In the genomic region with DNA sequence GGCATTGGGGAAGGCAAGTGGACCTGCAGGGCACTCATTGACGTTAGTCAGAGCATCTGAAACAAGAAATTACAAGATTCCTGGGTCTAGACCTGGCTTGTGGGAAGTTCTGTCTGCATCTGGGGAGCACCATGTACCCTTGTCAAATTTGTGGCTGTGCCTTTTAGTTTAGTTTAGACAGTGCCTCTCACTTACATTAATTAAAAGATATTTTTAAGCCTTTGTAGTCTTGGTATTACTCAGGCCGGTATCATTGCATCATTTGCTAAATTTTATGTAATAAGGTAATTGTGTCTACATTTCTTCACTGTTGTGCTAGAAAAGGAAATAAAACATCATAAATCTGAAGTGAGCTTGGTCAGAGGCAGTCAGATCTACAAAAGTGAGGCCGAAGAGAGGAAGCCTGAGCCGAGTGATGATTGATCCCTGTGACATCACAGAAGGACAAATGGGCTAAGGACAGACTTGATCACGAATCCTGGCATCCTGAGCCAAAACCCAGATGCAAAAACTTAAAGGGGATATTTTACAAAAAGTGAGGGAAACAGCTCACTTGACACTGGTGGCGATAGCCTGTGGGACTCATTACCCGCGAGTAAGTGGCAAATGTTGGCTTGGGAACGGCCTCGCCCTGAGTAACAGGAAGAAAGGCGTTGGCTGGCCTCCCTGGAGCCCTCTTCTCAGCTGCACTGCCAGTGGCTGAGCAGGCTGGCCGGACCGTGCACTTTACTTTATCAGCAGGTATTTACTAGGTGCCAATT, we compare ENCODE assay signal across 9 cellular contexts.
DNase-seq lines count a peak whose midpoint lies in the region; ATAC-seq, FAIRE-seq and TF ChIP-seq lines count a peak whose summit lies in the region.
"Had no signal": no experiment of that assay in that cellular context is flagged by ENCODE, and none has a peak within 500 bp of the region (broad histone marks: within the 10 kb centered on the region; RNA-seq: fewer than 3 reads in every experiment).

No MANE protein-coding gene starts in this region.

- H3K9me3 ChIP-seq in hepatocyte (ENCODE audit: low read depth) (no peaks in the 10 kb centered on the region), small intestine (ENCODE audit: control insufficient read depth, low read depth) (no peaks in the 10 kb centered on the region)

- H3K4me1 ChIP-seq in GM23338 (ENCODE audit: insufficient read depth) = peaks cover 52% of the 10 kb centered on the region
- peaks cover 12% of the 10 kb centered on the region for H3K4me1 ChIP-seq in hepatocyte (ENCODE audit: insufficient read depth)
- peaks cover 7 to 13% of the 10 kb centered on the region in 2 donors for H3K4me1 ChIP-seq in small intestine (ENCODE audit: control insufficient read depth in 2 of 2, insufficient read depth in 1 of 2, low read depth in 1 of 2, low read length in 1 of 2)

- H3K27me3 ChIP-seq in GM23338 (ENCODE audit: insufficient read depth) = no peaks in the 10 kb centered on the region
- no peaks in the 10 kb centered on the region for H3K27me3 ChIP-seq in hepatocyte
- no peaks in the 10 kb centered on the region for H3K27me3 ChIP-seq in small intestine (ENCODE audit: control insufficient read depth in 2 of 2, insufficient read depth in 2 of 2, low read length in 2 of 2)

- ATAC-seq in GM23338 = no peak

- peaks cover 59% of the 10 kb centered on the region for H3K4me1 Mint-ChIP-seq in GM23338

- H3K4me2 ChIP-seq in GM23338 (no peak overlapping the region), hepatocyte (no peak overlapping the region)

- peaks cover 10% of the 10 kb centered on the region; the same call in 1 of the 2 replicates for H3F3A ChIP-seq in GM23338 (replicated peaks; ENCODE audit: low read depth)

- H3K36me3 ChIP-seq in GM23338 (ENCODE audit: insufficient read depth) = no peaks in the 10 kb centered on the region
- H3K36me3 ChIP-seq in hepatocyte (replicated peaks; ENCODE audit: insufficient read depth, low read depth) = no peaks in the 10 kb centered on the region
- no peaks in the 10 kb centered on the region for H3K36me3 ChIP-seq in small intestine (ENCODE audit: control insufficient read depth in 2 of 2, insufficient read depth in 2 of 2, low read length in 2 of 2)

- H2AFZ ChIP-seq in GM23338 (no peak overlapping the region), hepatocyte (no peak overlapping the region)

- TF ChIP-seq CTCF in GM23338 (conservative IDR thresholded peaks at IDR 0.05; ENCODE audit: low read depth in 2 of 2) (no peak), VCaP (conservative IDR thresholded peaks at IDR 0.05) (no peak), hepatocyte (IDR thresholded peaks at IDR 0.05; ENCODE audit: poor library complexity) (no peak), GM10266 (IDR thresholded peaks at IDR 0.05; ENCODE audit: control insufficient read depth, insufficient read depth, low read depth, missing control alignments) (no peak)

- FAIRE-seq in small intestine (lab: Jason Lieb, UNC) = no peak

- H3K79me2 ChIP-seq in GM23338 (replicated peaks; ENCODE audit: insufficient read depth) = no peaks in the 10 kb centered on the region; the same call in 1 of the 2 replicates
- peaks cover 49% of the 10 kb centered on the region for H3K79me2 ChIP-seq in hepatocyte

- H3K27ac Mint-ChIP-seq in GM23338 = peak overlapping the region; percentile 31

- H3K4me3 Mint-ChIP-seq in GM23338 = no peak overlapping the region; the same call in 2 of the 3 replicates

- H3K4me3 ChIP-seq in GM23338 (no peak overlapping the region), hepatocyte (no peak overlapping the region), small intestine (ENCODE audit: low read depth in 1 of 2, low read length in 2 of 2) (no peak overlapping the region)

- no peaks in the 10 kb centered on the region for H3K9me3 Mint-ChIP-seq in GM23338

- H4K20me1 ChIP-seq in GM23338 (replicated peaks; ENCODE audit: insufficient read depth) (no peaks in the 10 kb centered on the region), hepatocyte (ENCODE audit: insufficient read depth, poor library complexity, severe bottlenecking) (no peaks in the 10 kb centered on the region)

- DNase-seq in GM23338 (ENCODE audit: low spot score) = no peak
- no peak for DNase-seq in hepatocyte (ENCODE audit: low spot score)
- peak; percentile 93 for DNase-seq in small intestine
- no peak for DNase-seq in NCI-H1930 (lab: John Stamatoyannopoulos, UW)
- DNase-seq in GM10266 (ENCODE audit: extremely low spot score) = no peak
- DNase-seq in NCI-H2196 (lab: John Stamatoyannopoulos, UW; ENCODE audit: unreplicated experiment) = no peak
- no peak for DNase-seq in NCI-H1694 (lab: John Stamatoyannopoulos, UW)
- DNase-seq: NCI-H1105 treated with DMSO at 0.1 percent for 48 hours had no signal

- H3K36me3 Mint-ChIP-seq in GM23338 (ENCODE audit: low read depth) = peaks cover 3% of the 10 kb centered on the region; the same call in 2 of the 3 replicates

- peaks cover 7% of the 10 kb centered on the region for H3K27me3 Mint-ChIP-seq in GM23338 (ENCODE audit: insufficient read depth, low read depth, poor library complexity)

- no peak overlapping the region for H3K27ac ChIP-seq in GM23338 (ENCODE audit: low read depth)
- peak overlapping the region; percentile 69 for H3K27ac ChIP-seq in VCaP
- H3K27ac ChIP-seq in hepatocyte = peak overlapping the region; percentile 0
- peak overlapping the region; percentile 9 to 84 for H3K27ac ChIP-seq in small intestine (ENCODE audit: low read depth in 1 of 2, low read length in 1 of 2)

- 77% methylated on average over 13 of the region's 13 CpGs for WGBS in hepatocyte (ENCODE audit: low lambda C conversion rate, missing lambda C conversion rate)
- 30 to 48% (median 38%) methylated on average over 13 of the region's 13 CpGs for WGBS in small intestine, 3 donors

- H3K9me2 ChIP-seq in GM23338 (ENCODE audit: insufficient read depth) (no peaks in the 10 kb centered on the region; the same call in 1 of the 2 replicates), hepatocyte (replicated peaks; ENCODE audit: insufficient read depth) (no peaks in the 10 kb centered on the region)

TF ChIP-seq in GM23338, 12 proteins besides CTCF, POLR2A, EP300 and RAD21 (continues in another document):
- TF ChIP-seq EZH2 (IDR thresholded peaks at IDR 0.05; ENCODE audit: low read depth, unreplicated experiment) = no peak
- TF ChIP-seq, protein P1, sequence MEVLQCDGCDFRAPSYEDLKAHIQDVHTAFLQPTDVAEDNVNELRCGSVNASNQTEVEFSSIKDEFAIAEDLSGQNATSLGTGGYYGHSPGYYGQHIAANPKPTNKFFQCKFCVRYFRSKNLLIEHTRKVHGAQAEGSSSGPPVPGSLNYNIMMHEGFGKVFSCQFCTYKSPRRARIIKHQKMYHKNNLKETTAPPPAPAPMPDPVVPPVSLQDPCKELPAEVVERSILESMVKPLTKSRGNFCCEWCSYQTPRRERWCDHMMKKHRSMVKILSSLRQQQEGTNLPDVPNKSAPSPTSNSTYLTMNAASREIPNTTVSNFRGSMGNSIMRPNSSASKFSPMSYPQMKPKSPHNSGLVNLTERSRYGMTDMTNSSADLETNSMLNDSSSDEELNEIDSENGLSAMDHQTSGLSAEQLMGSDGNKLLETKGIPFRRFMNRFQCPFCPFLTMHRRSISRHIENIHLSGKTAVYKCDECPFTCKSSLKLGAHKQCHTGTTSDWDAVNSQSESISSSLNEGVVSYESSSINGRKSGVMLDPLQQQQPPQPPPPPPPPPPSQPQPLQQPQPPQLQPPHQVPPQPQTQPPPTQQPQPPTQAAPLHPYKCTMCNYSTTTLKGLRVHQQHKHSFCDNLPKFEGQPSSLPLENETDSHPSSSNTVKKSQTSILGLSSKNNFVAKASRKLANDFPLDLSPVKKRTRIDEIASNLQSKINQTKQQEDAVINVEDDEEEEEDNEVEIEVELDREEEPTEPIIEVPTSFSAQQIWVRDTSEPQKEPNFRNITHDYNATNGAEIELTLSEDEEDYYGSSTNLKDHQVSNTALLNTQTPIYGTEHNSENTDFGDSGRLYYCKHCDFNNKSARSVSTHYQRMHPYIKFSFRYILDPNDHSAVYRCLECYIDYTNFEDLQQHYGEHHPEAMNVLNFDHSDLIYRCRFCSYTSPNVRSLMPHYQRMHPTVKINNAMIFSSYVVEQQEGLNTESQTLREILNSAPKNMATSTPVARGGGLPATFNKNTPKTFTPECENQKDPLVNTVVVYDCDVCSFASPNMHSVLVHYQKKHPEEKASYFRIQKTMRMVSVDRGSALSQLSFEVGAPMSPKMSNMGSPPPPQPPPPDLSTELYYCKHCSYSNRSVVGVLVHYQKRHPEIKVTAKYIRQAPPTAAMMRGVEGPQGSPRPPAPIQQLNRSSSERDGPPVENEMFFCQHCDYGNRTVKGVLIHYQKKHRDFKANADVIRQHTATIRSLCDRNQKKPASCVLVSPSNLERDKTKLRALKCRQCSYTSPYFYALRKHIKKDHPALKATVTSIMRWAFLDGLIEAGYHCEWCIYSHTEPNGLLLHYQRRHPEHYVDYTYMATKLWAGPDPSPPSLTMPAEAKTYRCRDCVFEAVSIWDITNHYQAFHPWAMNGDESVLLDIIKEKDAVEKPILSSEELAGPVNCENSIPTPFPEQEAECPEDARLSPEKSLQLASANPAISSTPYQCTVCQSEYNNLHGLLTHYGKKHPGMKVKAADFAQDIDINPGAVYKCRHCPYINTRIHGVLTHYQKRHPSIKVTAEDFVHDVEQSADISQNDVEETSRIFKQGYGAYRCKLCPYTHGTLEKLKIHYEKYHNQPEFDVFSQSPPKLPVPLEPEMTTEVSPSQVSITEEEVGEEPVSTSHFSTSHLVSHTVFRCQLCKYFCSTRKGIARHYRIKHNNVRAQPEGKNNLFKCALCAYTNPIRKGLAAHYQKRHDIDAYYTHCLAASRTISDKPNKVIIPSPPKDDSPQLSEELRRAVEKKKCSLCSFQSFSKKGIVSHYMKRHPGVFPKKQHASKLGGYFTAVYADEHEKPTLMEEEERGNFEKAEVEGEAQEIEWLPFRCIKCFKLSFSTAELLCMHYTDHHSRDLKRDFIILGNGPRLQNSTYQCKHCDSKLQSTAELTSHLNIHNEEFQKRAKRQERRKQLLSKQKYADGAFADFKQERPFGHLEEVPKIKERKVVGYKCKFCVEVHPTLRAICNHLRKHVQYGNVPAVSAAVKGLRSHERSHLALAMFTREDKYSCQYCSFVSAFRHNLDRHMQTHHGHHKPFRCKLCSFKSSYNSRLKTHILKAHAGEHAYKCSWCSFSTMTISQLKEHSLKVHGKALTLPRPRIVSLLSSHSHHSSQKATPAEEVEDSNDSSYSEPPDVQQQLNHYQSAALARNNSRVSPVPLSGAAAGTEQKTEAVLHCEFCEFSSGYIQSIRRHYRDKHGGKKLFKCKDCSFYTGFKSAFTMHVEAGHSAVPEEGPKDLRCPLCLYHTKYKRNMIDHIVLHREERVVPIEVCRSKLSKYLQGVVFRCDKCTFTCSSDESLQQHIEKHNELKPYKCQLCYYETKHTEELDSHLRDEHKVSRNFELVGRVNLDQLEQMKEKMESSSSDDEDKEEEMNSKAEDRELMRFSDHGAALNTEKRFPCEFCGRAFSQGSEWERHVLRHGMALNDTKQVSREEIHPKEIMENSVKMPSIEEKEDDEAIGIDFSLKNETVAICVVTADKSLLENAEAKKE (CRISPR knock-in tag; IDR thresholded peaks at IDR 0.05) = no peak
